Comparison of ENCODE assay signal across 11 cellular contexts in genomic region chr15:63509056-63509696, GRCh38. TPM values are rescaled to one million over a fixed set of nuclear protein-coding genes. Genes with fewer than 3 reads are reported as not detected.
A peak's percentile ranks its signal among the peaks of the same experiment; 100 is the strongest.
DNase-seq lines count a peak whose midpoint lies in the region; ATAC-seq, FAIRE-seq and TF ChIP-seq lines count a peak whose summit lies in the region.
"Had no signal": no experiment of that assay in that cellular context is flagged by ENCODE, and none has a peak within 500 bp of the region (broad histone marks: within the 10 kb centered on the region; RNA-seq: fewer than 3 reads in every experiment).

No MANE protein-coding gene starts in this region.

- H3K79me2 ChIP-seq in GM12878 (ENCODE audit: control insufficient read depth, insufficient read depth, low read length): peaks cover 97% of the 10 kb centered on the region

- in situ Hi-C loops in GM12878 (cut with MboI): no loop called here

- peak overlapping the region; percentile 36 for H3K4me3 Mint-ChIP-seq in CD8-positive, alpha-beta T cell

- TF ChIP-seq POLR2A in GM12878 (IDR thresholded peaks at IDR 0.05; ENCODE audit: low read depth, low read length): no peak

- H3K9me3 Mint-ChIP-seq in CD8-positive, alpha-beta T cell: no peaks in the 10 kb centered on the region

- TF ChIP-seq EP300 in GM12878 (IDR thresholded peaks at IDR 0.05; ENCODE audit: borderline replicate concordance in 1 of 2, control insufficient read depth in 1 of 2, low read depth in 2 of 2, low read length in 2 of 2): no peak

- no peaks in the 10 kb centered on the region for H4K20me1 ChIP-seq in GM12878 (ENCODE audit: control insufficient read depth, insufficient read depth)

- RAD21 ChIA-PET in GM12878 (lab: Charles Lee; ENCODE audit: unreplicated experiment): interaction anchor here (1.0 to 8.5 kb wide), 28 partner anchors 8 to 314 kb away, joined by 3 to 113 read pairs (median 8); partner anchors contain the start of gene FBXL22

- POLR2A ChIA-PET in CD8-positive, alpha-beta T cell (lab: Charles Lee): interaction anchor here (1.5 to 2.6 kb wide), 3 partner anchors 11 to 26 kb away, joined by 5 to 8 read pairs (median 7); no protein-coding TSS in a partner anchor
- POLR2A ChIA-PET in GM12878 (lab: Charles Lee): interaction anchor here (0.8 to 1.6 kb wide), 6 partner anchors 10 to 91 kb away, joined by 3 to 12 read pairs (median 4); no protein-coding TSS in a partner anchor

- H3K9me3 ChIP-seq in CD8-positive, alpha-beta T cell (ENCODE audit: low read length): no peaks in the 10 kb centered on the region
- no peaks in the 10 kb centered on the region for H3K9me3 ChIP-seq in GM12878 (replicated peaks; ENCODE audit: control insufficient read depth, insufficient read depth, low read length)
- H3K9me3 ChIP-seq in neutrophil: no peaks in the 10 kb centered on the region
- H3K9me3 ChIP-seq in left lung: no peaks in the 10 kb centered on the region

- 95% methylated on average over 5 of the region's 5 CpGs for WGBS in GM12878 (ENCODE audit: insufficient coverage, insufficient replicate concordance, low lambda C conversion rate, missing lambda C conversion rate)

- peak overlapping the region; percentile 74 for H3K27ac Mint-ChIP-seq in CD8-positive, alpha-beta T cell

- BruUV-seq in GM12878 (replicated peaks; lab: Mats Ljungman, UMichigan): no TSS peak

- no peak overlapping the region for H3K9ac ChIP-seq in GM12878 (ENCODE audit: control insufficient read depth, insufficient read depth, low read length)

- SMC1A ChIA-PET in GM12878 (lab: Charles Lee; ENCODE audit: uncharacterized antibody, unreplicated experiment): interaction anchor here (1.2 to 7.6 kb wide), 21 partner anchors 8 to 91 kb away, joined by 3 to 133 read pairs (median 8); no protein-coding TSS in a partner anchor

- no peak overlapping the region for H3K4me3 ChIP-seq in CD8-positive, alpha-beta T cell (ENCODE audit: low read depth, low read length)
- H3K4me3 ChIP-seq in GM12878 (peak overlapping the region; percentile 38), neutrophil (ENCODE audit: low read depth in 1 of 2, low read length in 1 of 2) (no peak overlapping the region), left lung (no peak overlapping the region)

- no peaks in the 10 kb centered on the region for H3K27me3 ChIP-seq in CD8-positive, alpha-beta T cell (ENCODE audit: insufficient read depth, low read length)
- H3K27me3 ChIP-seq in GM12878 (replicated peaks in 1 of 2; ENCODE audit: control insufficient read depth in 2 of 2, insufficient read depth in 2 of 2, low read length in 1 of 2) (no peaks in the 10 kb centered on the region), neutrophil (no peaks in the 10 kb centered on the region), left lung (no peaks in the 10 kb centered on the region)

- H2AFZ ChIP-seq in GM12878 (ENCODE audit: control insufficient read depth, low read depth, low read length): no peak overlapping the region

- ATAC-seq in CD8-positive, alpha-beta T cell: no peak
- ATAC-seq in GM12878 (no peak), GM21723 (IDR thresholded peaks at IDR 0.05; ENCODE audit: unreplicated experiment) (no peak), GM18502 (IDR thresholded peaks at IDR 0.05; ENCODE audit: poor library complexity, unreplicated experiment) (no peak), left lung (no peak)

- H3K36me3 ChIP-seq in CD8-positive, alpha-beta T cell (ENCODE audit: insufficient read depth, low read length): no peaks in the 10 kb centered on the region
- H3K36me3 ChIP-seq in GM12878 (ENCODE audit: control insufficient read depth in 2 of 2, insufficient read depth in 2 of 2, low read length in 1 of 2): no peaks in the 10 kb centered on the region
- H3K36me3 ChIP-seq in neutrophil: no peaks in the 10 kb centered on the region
- H3K36me3 ChIP-seq in left lung: no peaks in the 10 kb centered on the region

- H3K4me2 ChIP-seq in GM12878 (ENCODE audit: control insufficient read depth, insufficient read depth): peak overlapping the region; percentile 62

- no peak for TF ChIP-seq RAD21 in GM12878 (IDR thresholded peaks at IDR 0.05; ENCODE audit: insufficient read depth, low read depth, low read length)

- H3K27ac ChIP-seq in CD8-positive, alpha-beta T cell (ENCODE audit: low read depth, low read length): no peak overlapping the region
- H3K27ac ChIP-seq in GM12878 (ENCODE audit: control insufficient read depth, insufficient read depth) (no peak overlapping the region), neutrophil (peak overlapping the region; percentile 99), left lung (peak overlapping the region in 1 of 2 donors; percentile 55)

- no peak for FAIRE-seq in GM12878 (lab: Jason Lieb, UNC)
- FAIRE-seq: islet of Langerhans had no signal

- CTCF ChIA-PET in CD8-positive, alpha-beta T cell (lab: Charles Lee): interaction anchor here (1.1 to 3.0 kb wide), 5 partner anchors 14 to 43 kb away, joined by 3 to 21 read pairs (median 6); no protein-coding TSS in a partner anchor
- CTCF ChIA-PET in GM12878 (lab: Yijun Ruan, JAX): interaction anchor here (0.9 to 5.5 kb wide), 15 partner anchors 8 to 90 kb away, joined by 3 to 38 read pairs (median 5); no protein-coding TSS in a partner anchor

- H3K27me3 Mint-ChIP-seq in CD8-positive, alpha-beta T cell (ENCODE audit: low read depth): no peaks in the 10 kb centered on the region

- intact Hi-C loops in CD8-positive, alpha-beta T cell (cut with DNase I, micrococcal nuclease): loop anchor here (2.0 to 10.0 kb wide), 5 partner anchors 22 to 656 kb away; partner anchors contain the start of genes CIAO2A (in 1 of the 2), HERC1 (in 1 of the 2), PPIB (in 1 of the 2) and SNX1 (in 1 of the 2)
- intact Hi-C loops in GM12878 (cut with micrococcal nuclease; ENCODE audit: unreplicated experiment) (loop anchor here (5.0 to 10.0 kb wide), 4 partner anchors 33 to 586 kb away; partner anchors contain the start of genes CIAO2A and SNX1), left lung (cut with DNase I) (loop anchor here in 1 of 2 donors (10.0 kb wide), 1 partner anchor 86 kb away; the partner anchor contains the start of gene FBXL22)

- DNase-seq in CD8-positive, alpha-beta T cell: no peak
- DNase-seq in NCI-H146 treated with DMSO at 0.1 percent for 48 hours (lab: John Stamatoyannopoulos, UW; ENCODE audit: unreplicated experiment) (peak; percentile 19), GM12878 (ENCODE audit: low read depth, low spot score) (no peak), left lung (no peak)
- DNase-seq: activated CD4-positive, alpha-beta T cell treated with anti-CD3 and anti-CD28 coated beads for 4 hours; activated naive CD4-positive, alpha-beta T cell; retina had no signal

- H3K36me3 Mint-ChIP-seq in CD8-positive, alpha-beta T cell: peaks cover 10% of the 10 kb centered on the region

- no peak for TF ChIP-seq CTCF in CD8-positive, alpha-beta T cell (IDR thresholded peaks at IDR 0.05)
- TF ChIP-seq CTCF in GM12878 (IDR thresholded peaks at IDR 0.05 in 2 of 3, conservative IDR thresholded peaks at IDR 0.05 in 1 of 3; ENCODE audit: control insufficient read depth in 2 of 3, extremely low read depth in 1 of 3, insufficient read depth in 1 of 3, low read depth in 3 of 3, low read length in 3 of 3): no peak
- no peak for TF ChIP-seq CTCF in neutrophil (IDR thresholded peaks at IDR 0.05)
- TF ChIP-seq CTCF in left lung (IDR thresholded peaks at IDR 0.05): no peak

- peaks cover 81% of the 10 kb centered on the region for H3K4me1 ChIP-seq in CD8-positive, alpha-beta T cell (ENCODE audit: insufficient read depth, low read length)
- H3K4me1 ChIP-seq in GM12878 (ENCODE audit: control insufficient read depth, insufficient read depth, low read length) (peaks cover 20% of the 10 kb centered on the region), neutrophil (ENCODE audit: control insufficient read depth in 1 of 2, insufficient read depth in 1 of 2, low read depth in 1 of 2, low read length in 1 of 2) (peaks cover 76 to 82% of the 10 kb centered on the region in 2 experiments), left lung (peaks cover 27 to 86% of the 10 kb centered on the region in 2 donors)

- H3K4me1 Mint-ChIP-seq in CD8-positive, alpha-beta T cell (ENCODE audit: low read depth): peaks cover 75% of the 10 kb centered on the region

TF ChIP-seq in GM12878, 131 proteins besides CTCF, POLR2A, EP300 and RAD21 (continues in another document):
- TF ChIP-seq GATAD2B (conservative IDR thresholded peaks at IDR 0.05; ENCODE audit: low read depth) (no peak), ESRRA (IDR thresholded peaks at IDR 0.05; ENCODE audit: low read length) (no peak), BACH1 (IDR thresholded peaks at IDR 0.05; ENCODE audit: borderline replicate concordance) (no peak), SPI1 (IDR thresholded peaks at IDR 0.05; ENCODE audit: borderline replicate concordance, insufficient read depth, low read depth, low read length) (no peak), MYC (IDR thresholded peaks at IDR 0.05; ENCODE audit: insufficient read depth, insufficient read length, insufficient replicate concordance, low read length, severe bottlenecking) (no peak), KDM1A (IDR thresholded peaks at IDR 0.05; ENCODE audit: borderline replicate concordance) (no peak), CEBPB (IDR thresholded peaks at IDR 0.05; ENCODE audit: borderline replicate concordance in 1 of 2, low read depth in 2 of 2, low read length in 2 of 2) (no peak), RELA (IDR thresholded peaks at IDR 0.05; ENCODE audit: borderline replicate concordance, partially characterized antibody) (no peak), MEF2A (IDR thresholded peaks at IDR 0.05; ENCODE audit: insufficient read depth, low read depth, low read length) (no peak), ZNF274 (IDR thresholded peaks at IDR 0.05; ENCODE audit: insufficient read depth, insufficient read length) (no peak)

RNA-seq across cellular contexts. Expression of gene USP3, which starts 4.8 kb away (rescaled TPM):
- total RNA-seq in CD8-positive, alpha-beta T cell: 100 to 1,000 TPM; 264 to 275 TPM
- 459 and 461 TPM in 2 replicates for total RNA-seq in GM12878 (2013; cell fraction: nucleolus; rRNA removed)
- total RNA-seq in GM12878 (2014; rRNA removed) (47.1 and 49.8 TPM in 2 replicates), GM12878 (2014; rRNA removed; fragmentation: Illumina TruSeq; extraction: Trizol) (58.8 and 61.3 TPM in 2 replicates), GM12878 (2021) (64.5 and 65.1 TPM in 2 replicates), left lung (10 to 100 TPM; 53.5 to 80.7 TPM)
- polyA plus RNA-seq in GM12878 (2011; ENCODE audit: low read depth): 32.8 TPM
- polyA plus RNA-seq in GM12878 (2011; rRNA removed) (50.3 and 54.0 TPM in 2 replicates), GM12878 (2014; fragmentation: Illumina TruSeq; extraction: Trizol) (52.6 and 58.7 TPM in 2 replicates), GM12878 (2014; fragmentation: Nextera tagmentation; extraction: Ambion mirVana) (10 to 100 TPM; 23.8 to 45.7 TPM), GM12878 (2014; rRNA removed) (30.1 and 31.9 TPM in 2 replicates), GM12878 (2016; fragmentation: Nextera tagmentation; extraction: Ambion mirVana) (10 to 100 TPM; 48.0 to 54.0 TPM)
- 27.3 and 47.7 TPM in 2 replicates for polyA plus RNA-seq in GM12878 (2011; cell fraction: cytosol; rRNA removed)
- 143 and 189 TPM in 2 replicates for polyA plus RNA-seq in GM12878 (2011; cell fraction: nucleus; rRNA removed)
- polyA plus RNA-seq in GM12878 (2012): 38.6 and 46.2 TPM in 2 replicates
- polyA minus RNA-seq in GM12878 (2011; rRNA and poly(A)+ RNA removed): 82.4 and 103 TPM in 2 replicates
- 22.2 and 35.9 TPM in 2 replicates for polyA minus RNA-seq in GM12878 (2011; cell fraction: cytosol; rRNA and poly(A)+ RNA removed)
- 103 and 169 TPM in 2 replicates for polyA minus RNA-seq in GM12878 (2011; cell fraction: nucleus; rRNA and poly(A)+ RNA removed)
